In genomic region chr14:23411563-23412525, GRCh38 we compare ENCODE assay signal across 27 cellular contexts. TPM values are rescaled to one million over a fixed set of nuclear protein-coding genes. Genes with fewer than 3 reads are reported as not detected.
"Had no signal": no experiment of that assay in that cellular context is flagged by ENCODE, and none has a peak within 500 bp of the region (broad histone marks: within the 10 kb centered on the region; RNA-seq: fewer than 3 reads in every experiment).

No MANE protein-coding gene starts in this region.

- H3K36me3 ChIP-seq: sigmoid colon, SJSA1, vagina had no signal

- H3K27ac Mint-ChIP-seq: activated naive CD8-positive, alpha-beta T cell; endodermal cell; naive B cell; stimulated activated naive CD8-positive, alpha-beta T cell treated with anti-CD3 and anti-CD28 coated beads, Interleukin-15, Interleukin-2, amounts not matched to agents 100 ng/mL and 50 ng/mL, for 24 hours; T-cell; type B pancreatic cell had no signal

- H3K4me1 ChIP-seq: foreskin keratinocyte, sigmoid colon, SJSA1, vagina had no signal

- H3K9me3 ChIP-seq: esophagus muscularis mucosa, sigmoid colon, SJSA1, vagina had no signal

- DNase-seq: activated CD4-positive, alpha-beta T cell treated with anti-CD3 and anti-CD28 coated beads for 48 hours; activated CD4-positive, alpha-beta T cell treated with anti-CD3 and anti-CD28 coated beads, Interleukin-2, amount 50 U/mL, for 48 hours; activated CD8-positive, alpha-beta memory T cell treated with anti-CD3 and anti-CD28 coated beads for 24 hours; activated effector memory CD4-positive, alpha-beta T cell treated with Interleukin-2 at 50 U/mL for 16 hours; activated naive CD4-positive, alpha-beta T cell treated with Interleukin-2 at 50 U/mL for 16 hours; aorta; caudate nucleus; endodermal cell; foreskin keratinocyte; mammary epithelial cell; naive B cell; occipital lobe; sigmoid colon; stimulated activated CD4-positive, alpha-beta T cell treated with anti-CD3 and anti-CD28 coated beads, Interleukin-2, amount 100 ng/mL, for 48 hours; substantia nigra; T-cell had no signal

- H3K36me3 Mint-ChIP-seq: activated naive CD8-positive, alpha-beta T cell; brain; naive B cell; T-cell; type B pancreatic cell had no signal

- H3K27ac ChIP-seq: esophagus muscularis mucosa, foreskin keratinocyte, sigmoid colon, SJSA1, vagina had no signal

- H3K4me3 Mint-ChIP-seq: activated naive CD8-positive, alpha-beta T cell; brain; endodermal cell; stimulated activated naive CD8-positive, alpha-beta T cell treated with anti-CD3 and anti-CD28 coated beads, Interleukin-15, Interleukin-2, amounts not matched to agents 100 ng/mL and 50 ng/mL, for 24 hours; T-cell; type B pancreatic cell had no signal

- H3K27me3 ChIP-seq: vagina had no signal

- H3K9me3 Mint-ChIP-seq: brain; endodermal cell; naive B cell; stimulated activated naive CD8-positive, alpha-beta T cell treated with anti-CD3 and anti-CD28 coated beads, Interleukin-15, Interleukin-2, amounts not matched to agents 100 ng/mL and 50 ng/mL, for 24 hours; T-cell; type B pancreatic cell had no signal

- ATAC-seq: activated CD4-positive, CD25-positive, alpha-beta regulatory T cell treated with anti-CD3 and anti-CD28 coated beads, Interleukin-2, amount 50 U/mL, for 24 hours; foreskin keratinocyte; T-cell had no signal

- H3K4me3 ChIP-seq: esophagus muscularis mucosa, sigmoid colon, SJSA1, vagina had no signal

- H3K4me1 Mint-ChIP-seq: endodermal cell, T-cell had no signal

RNA-seq across cellular contexts. Expression of gene MYH6, which starts 3.8 kb away (rescaled TPM):
- total RNA-seq: aorta, endodermal cell, foreskin keratinocyte, glomerular endothelial cell, mammary epithelial cell, occipital lobe, sigmoid colon, SJSA1, T-cell, vagina had no signal
- polyA plus RNA-seq: foreskin keratinocyte, mammary epithelial cell, neural cell had no signal

RNA-seq across cellular contexts. Expression of gene MYH7, which starts 23.6 kb away (rescaled TPM):
- total RNA-seq: aorta, foreskin keratinocyte, glomerular endothelial cell, mammary epithelial cell, SJSA1, T-cell, vagina had no signal
- polyA plus RNA-seq: foreskin keratinocyte, mammary epithelial cell had no signal

RNA-seq across cellular contexts. Expression of gene CMTM5, which starts 35.0 kb away (rescaled TPM):
- total RNA-seq: foreskin keratinocyte, glomerular endothelial cell, mammary epithelial cell, SJSA1, T-cell, vagina had no signal
- polyA plus RNA-seq: foreskin keratinocyte, mammary epithelial cell, neural cell had no signal

RNA-seq across cellular contexts. Expression of gene IL25, which starts 39.2 kb away (rescaled TPM):
- total RNA-seq: aorta, endodermal cell, esophagus muscularis mucosa, foreskin keratinocyte, glomerular endothelial cell, liver, mammary epithelial cell, occipital lobe, sigmoid colon, SJSA1, T-cell, vagina had no signal
- polyA plus RNA-seq: aorta, foreskin keratinocyte, liver, mammary epithelial cell, neural cell, sigmoid colon had no signal

RNA-seq across cellular contexts. Expression of gene EFS, which starts 46.9 kb away (rescaled TPM):
- total RNA-seq: SJSA1 had no signal
